8 cellular contexts compared by ENCODE assay signal in genomic region chr1:24415334-24415909, GRCh38. TPM values are rescaled to one million over a fixed set of nuclear protein-coding genes. Genes with fewer than 3 reads are reported as not detected.
DNase-seq lines count a peak whose midpoint lies in the region; ATAC-seq and TF ChIP-seq lines count a peak whose summit lies in the region.

TSS of gene NIPAL3 (plus strand) at chr1:24415802. CDS start at chr1:24419548, 3,746 bp downstream.

- H3K27ac Mint-ChIP-seq in activated naive CD8-positive, alpha-beta T cell: peak within 1 kb of the TSS; percentile 94
- H3K27ac Mint-ChIP-seq in glutamatergic neuron (ENCODE audit: unreplicated experiment) (peak within 1 kb of the TSS; percentile 78), osteocyte (ENCODE audit: unreplicated experiment) (peak within 1 kb of the TSS; percentile 87)

- 3% methylated on average over 28 of the region's 28 CpGs for WGBS in thymus

- no peaks in the 10 kb centered on the region for H3K36me3 Mint-ChIP-seq in activated naive CD8-positive, alpha-beta T cell
- H3K36me3 Mint-ChIP-seq in glutamatergic neuron (ENCODE audit: unreplicated experiment) (no peaks in the 10 kb centered on the region), osteocyte (ENCODE audit: unreplicated experiment) (no peaks in the 10 kb centered on the region)

- H3K4me3 Mint-ChIP-seq in activated naive CD8-positive, alpha-beta T cell: peak within 1 kb of the TSS; percentile 96
- H3K4me3 Mint-ChIP-seq in glutamatergic neuron (ENCODE audit: unreplicated experiment): peak within 1 kb of the TSS; percentile 98
- H3K4me3 Mint-ChIP-seq in osteocyte (ENCODE audit: unreplicated experiment): peak within 1 kb of the TSS; percentile 95

- H3K27me3 Mint-ChIP-seq in activated naive CD8-positive, alpha-beta T cell: no peaks in the 10 kb centered on the region
- H3K27me3 Mint-ChIP-seq in glutamatergic neuron (ENCODE audit: unreplicated experiment) (no peaks in the 10 kb centered on the region), osteocyte (ENCODE audit: unreplicated experiment) (no peaks in the 10 kb centered on the region)

- peaks cover 67% of the 10 kb centered on the region for H3K4me1 Mint-ChIP-seq in activated naive CD8-positive, alpha-beta T cell (ENCODE audit: low read depth)
- H3K4me1 Mint-ChIP-seq in glutamatergic neuron (ENCODE audit: low read depth, unreplicated experiment) (peaks cover 29% of the 10 kb centered on the region), osteocyte (ENCODE audit: unreplicated experiment) (peaks cover 49% of the 10 kb centered on the region)

- H3K9me3 ChIP-seq in thymus (ENCODE audit: control insufficient read depth): no peaks in the 10 kb centered on the region

- H3K36me3 ChIP-seq in thymus (ENCODE audit: control insufficient read depth, insufficient read depth): peaks cover 7% of the 10 kb centered on the region

- no peak within 1 kb of the TSS for H3K27ac ChIP-seq in thymus (ENCODE audit: low read depth)

- peak; percentile 0 for TF ChIP-seq CTCF in GM12801 (IDR thresholded peaks at IDR 0.05; ENCODE audit: extremely low read depth, insufficient read length)
- TF ChIP-seq CTCF in glutamatergic neuron (IDR thresholded peaks at IDR 0.05; ENCODE audit: partially characterized antibody, unreplicated experiment): peak; percentile 93
- peak; percentile 64 for TF ChIP-seq CTCF in osteocyte (IDR thresholded peaks at IDR 0.05)

- DNase-seq in NCI-H1092 treated with DMSO at 0.1 percent for 48 hours (lab: John Stamatoyannopoulos, UW) (peak; percentile 99), SKM-1 treated with dmso at 0.1 percent for 144 hours (lab: John Stamatoyannopoulos, UW; ENCODE audit: unreplicated experiment) (peak; percentile 97), glutamatergic neuron (peak; percentile 98), osteocyte (ENCODE audit: extremely low spot score, unreplicated experiment) (peak; percentile 98)

- no peaks in the 10 kb centered on the region for H3K9me3 Mint-ChIP-seq in activated naive CD8-positive, alpha-beta T cell (ENCODE audit: low read depth)
- H3K9me3 Mint-ChIP-seq in glutamatergic neuron (ENCODE audit: unreplicated experiment): peaks cover 1% of the 10 kb centered on the region
- H3K9me3 Mint-ChIP-seq in osteocyte (ENCODE audit: unreplicated experiment): no peaks in the 10 kb centered on the region

- peaks cover 14% of the 10 kb centered on the region for H3K4me1 ChIP-seq in thymus (ENCODE audit: control insufficient read depth, insufficient read depth, low read length)

- H3K4me3 ChIP-seq in thymus (ENCODE audit: low read length): peak within 1 kb of the TSS; percentile 58

- no peaks in the 10 kb centered on the region for H3K27me3 ChIP-seq in thymus (ENCODE audit: control insufficient read depth, insufficient read depth)

- peak; percentile 96 for ATAC-seq in HG02623 (IDR thresholded peaks at IDR 0.05; ENCODE audit: unreplicated experiment)

RNA-seq across cellular contexts. Expression of gene NIPAL3, which starts in this region (rescaled TPM):
- total RNA-seq in glutamatergic neuron (ENCODE audit: unreplicated experiment) (18.6 TPM), osteocyte (25.8 and 28.4 TPM in 2 replicates)
- 9.2 TPM for polyA plus RNA-seq in thymus

Comparison
In these comparisons a context has a peak if more than half of its experiments do, and no peak if none do; other contexts are left out.
1. CTCF ChIP-seq: peak in every context shown above with its lines; median percentile 93 in glutamatergic neuron; 64 in osteocyte; 0 in GM12801.